Comparison of ENCODE assay signal across 9 cellular contexts in the genomic region with DNA sequence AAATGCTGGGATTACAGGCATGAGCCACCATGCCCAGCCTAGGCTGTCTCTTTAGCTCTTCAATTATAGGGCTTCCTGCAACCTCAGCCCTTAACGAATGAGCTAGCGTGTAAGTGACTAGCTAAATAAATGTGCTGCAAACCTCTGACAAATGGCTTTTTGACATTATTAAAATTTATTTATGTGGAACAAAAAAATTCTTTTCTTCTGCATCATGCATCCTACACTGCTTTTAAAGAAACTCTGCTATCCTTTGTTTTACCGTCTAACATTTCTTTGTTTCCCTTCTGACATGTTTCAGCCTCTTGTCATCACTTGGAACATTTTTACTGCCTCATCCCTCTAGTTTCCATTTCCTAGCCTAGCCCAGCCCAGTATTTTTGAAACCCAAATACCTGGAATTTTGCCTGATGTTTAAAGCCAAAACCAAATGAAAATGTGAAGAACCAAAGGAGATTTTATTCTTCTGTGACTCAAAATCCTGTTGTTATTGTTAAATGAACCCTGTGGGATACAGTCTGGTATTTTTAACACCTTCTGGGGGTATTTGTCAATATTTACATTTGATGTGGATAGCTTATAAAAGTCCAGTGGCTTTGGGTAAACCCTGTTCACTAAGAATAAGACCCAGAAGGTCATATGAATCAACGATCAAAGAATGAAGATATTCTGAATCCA. TPM values are rescaled to one million over a fixed set of nuclear protein-coding genes. Genes with fewer than 3 reads are reported as not detected.
DNase-seq lines count a peak whose midpoint lies in the region; ATAC-seq and TF ChIP-seq lines count a peak whose summit lies in the region.
"Had no signal": no experiment of that assay in that cellular context is flagged by ENCODE, and none has a peak within 500 bp of the region (broad histone marks: within the 10 kb centered on the region; RNA-seq: fewer than 3 reads in every experiment).

No MANE protein-coding gene starts in this region.

- H3K4me1 ChIP-seq in esophagus muscularis mucosa (peaks cover 21 to 68% (median 51%) of the 10 kb centered on the region in 4 donors), gastrocnemius medialis (peaks cover 7 to 9% of the 10 kb centered on the region in 2 donors)

- intact Hi-C loops in Calu3 (cut with micrococcal nuclease; ENCODE audit: unreplicated experiment): no loop called here
- intact Hi-C loops in esophagus muscularis mucosa (cut with DNase I): no loop called here
- intact Hi-C loops in gastrocnemius medialis (cut with DNase I; ENCODE audit: low total_unique reads): no loop called here

- H3K4me1 Mint-ChIP-seq in Calu3 (ENCODE audit: low read depth, unreplicated experiment) (peaks cover 82% of the 10 kb centered on the region), progenitor cell of endocrine pancreas (ENCODE audit: low read depth) (peaks cover 7% of the 10 kb centered on the region)

- ATAC-seq in HG02840 (IDR thresholded peaks at IDR 0.05; ENCODE audit: low FRiP score, unreplicated experiment) (no peak), gastrocnemius medialis (no peak)

- H3K27me3 Mint-ChIP-seq in Calu3 (ENCODE audit: unreplicated experiment) (no peaks in the 10 kb centered on the region), progenitor cell of endocrine pancreas (no peaks in the 10 kb centered on the region)

- WGBS in esophagus muscularis mucosa: 20% methylated on average over 4 of the region's 4 CpGs

- no peak overlapping the region for H3K9ac ChIP-seq in SK-N-MC (ENCODE audit: insufficient read length)

- H3K36me3 Mint-ChIP-seq in Calu3 (ENCODE audit: insufficient read depth, unreplicated experiment): peaks cover 8% of the 10 kb centered on the region
- no peaks in the 10 kb centered on the region for H3K36me3 Mint-ChIP-seq in progenitor cell of endocrine pancreas (ENCODE audit: insufficient read depth)

- H3K9me3 ChIP-seq in SK-N-MC (ENCODE audit: low read depth, low read length): no peaks in the 10 kb centered on the region
- H3K9me3 ChIP-seq in esophagus muscularis mucosa: no peaks in the 10 kb centered on the region
- no peaks in the 10 kb centered on the region for H3K9me3 ChIP-seq in gastrocnemius medialis

- H3K36me3 ChIP-seq in SK-N-MC (ENCODE audit: insufficient read depth, low read length): no peaks in the 10 kb centered on the region
- H3K36me3 ChIP-seq in esophagus muscularis mucosa: no peaks in the 10 kb centered on the region
- no peaks in the 10 kb centered on the region for H3K36me3 ChIP-seq in gastrocnemius medialis

- CTCF ChIA-PET in Calu3 (lab: Charles Lee): interaction anchor here (1.5 kb wide), 1 partner anchor 55 kb away, joined by 3 read pairs; no protein-coding TSS in a partner anchor

- H3K27me3 ChIP-seq in esophagus muscularis mucosa (no peaks in the 10 kb centered on the region), gastrocnemius medialis (no peaks in the 10 kb centered on the region)

- in situ Hi-C loops in gastrocnemius medialis (cut with MboI; ENCODE audit: low sequenced_read_pairs in 4 of 4): no loop called here

- peak overlapping the region; percentile 2; the same call in 1 of the 2 replicates for H3K27ac ChIP-seq in SK-N-MC
- peak overlapping the region; percentile 66 to 72 (median 70) for H3K27ac ChIP-seq in esophagus muscularis mucosa (replicated peaks in 1 of 4)
- peak overlapping the region in 2 of 4 donors; percentile 23 to 31 for H3K27ac ChIP-seq in gastrocnemius medialis
- no peak overlapping the region for H3K27ac ChIP-seq in substantia nigra (ENCODE audit: low read depth, low read length, poor library complexity, severe bottlenecking)

- no peak for TF ChIP-seq CTCF in Calu3 (IDR thresholded peaks at IDR 0.05; ENCODE audit: unreplicated experiment)
- no peak for TF ChIP-seq CTCF in esophagus muscularis mucosa (IDR thresholded peaks at IDR 0.05)
- no peak for TF ChIP-seq CTCF in progenitor cell of endocrine pancreas (IDR thresholded peaks at IDR 0.05; ENCODE audit: unreplicated experiment)
- TF ChIP-seq CTCF in gastrocnemius medialis (IDR thresholded peaks at IDR 0.05 in 4 of 5, conservative IDR thresholded peaks at IDR 0.05 in 1 of 5): no peak

- H3K4me3 ChIP-seq in SK-N-MC: no peak overlapping the region
- H3K4me3 ChIP-seq in esophagus muscularis mucosa: no peak overlapping the region
- H3K4me3 ChIP-seq in gastrocnemius medialis: no peak overlapping the region

- TF ChIP-seq POLR2A in esophagus muscularis mucosa (IDR thresholded peaks at IDR 0.05; ENCODE audit: low read depth) (no peak), gastrocnemius medialis (IDR thresholded peaks at IDR 0.05) (no peak)

- TF ChIP-seq EP300 in esophagus muscularis mucosa (IDR thresholded peaks at IDR 0.05): no peak

- no TSS peak for BruUV-seq in Calu3 (replicated peaks; lab: Mats Ljungman, UMichigan)

- H3K9me3 Mint-ChIP-seq in Calu3 (ENCODE audit: low read depth, unreplicated experiment) (no peaks in the 10 kb centered on the region), progenitor cell of endocrine pancreas (ENCODE audit: low read depth) (no peaks in the 10 kb centered on the region)

- DNase-seq in Calu3 (no peak), SK-N-MC (ENCODE audit: low read depth, low spot score) (no peak), esophagus muscularis mucosa (ENCODE audit: extremely low spot score) (no peak), progenitor cell of endocrine pancreas (ENCODE audit: low spot score, unreplicated experiment) (no peak), gastrocnemius medialis (no peak), substantia nigra (lab: John Stamatoyannopoulos, UW) (no peak)
- no peak for DNase-seq in stimulated activated CD8-positive, alpha-beta memory T cell treated with anti-CD3 and anti-CD28 coated beads, Interleukin-4, amount 100 ng/mL, for 48 hours
- DNase-seq: H7 had no signal

- H3K4me3 Mint-ChIP-seq in Calu3 (ENCODE audit: low read depth, unreplicated experiment): no peak overlapping the region
- H3K4me3 Mint-ChIP-seq in progenitor cell of endocrine pancreas (ENCODE audit: low read depth): no peak overlapping the region

- H3K27ac Mint-ChIP-seq in Calu3 (ENCODE audit: unreplicated experiment) (peak overlapping the region; percentile 51), progenitor cell of endocrine pancreas (peak overlapping the region; percentile 29)

RNA-seq across cellular contexts. Expression of gene NT5E, which starts 9.5 kb away (rescaled TPM):
- 52.8 and 76.5 TPM in 2 replicates for total RNA-seq in Calu3 (2022)
- 10 to 100 TPM; 10.4 to 29.7 (median 18.9) TPM for total RNA-seq in esophagus muscularis mucosa
- 31.9 and 38.2 TPM in 2 replicates for total RNA-seq in progenitor cell of endocrine pancreas
- total RNA-seq in gastrocnemius medialis: 1 to 10 TPM in 3 of 4 donors, under 1 TPM in 1; 0.82 to 4.3 (median 2.8) TPM
